In the genomic region with DNA sequence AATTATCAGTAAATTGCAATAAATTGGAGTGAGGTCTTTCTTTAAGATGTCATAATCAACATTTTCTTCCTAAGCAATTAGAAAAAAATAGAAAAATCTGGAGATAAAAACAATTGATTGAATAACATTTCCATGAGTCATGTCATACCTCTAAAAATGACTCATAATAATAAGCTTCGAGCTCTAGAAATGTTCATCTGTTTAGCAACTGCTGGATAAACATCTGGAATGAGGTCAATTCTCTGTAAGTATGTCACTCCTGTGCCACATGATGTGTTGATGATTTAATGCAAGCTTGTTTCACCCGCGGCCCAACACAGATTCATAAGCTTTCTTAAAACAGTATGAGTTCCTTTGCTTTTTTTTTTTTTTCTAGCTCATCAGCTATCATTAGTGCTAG, we compare ENCODE assay signal across 14 cellular contexts. TPM values are rescaled to one million over a fixed set of nuclear protein-coding genes. Genes with fewer than 3 reads are reported as not detected.
DNase-seq lines count a peak whose midpoint lies in the region; ATAC-seq and TF ChIP-seq lines count a peak whose summit lies in the region.
"Had no signal": no experiment of that assay in that cellular context is flagged by ENCODE, and none has a peak within 500 bp of the region (broad histone marks: within the 10 kb centered on the region; RNA-seq: fewer than 3 reads in every experiment).

No MANE protein-coding gene starts in this region.

- intact Hi-C loops in right cardiac atrium (cut with DNase I): no loop called here
- intact Hi-C loops in activated T-helper 2 cell treated with anti-CD3 and anti-CD28 coated beads, Interferon-gamma antibody, Interleukin-2, Interleukin-4, amounts not matched to agents 10 μg/mL and 5 μg/mL and 100 μg/mL, durations not matched to agents 14 hours and 24 hours and 36 hours (cut with micrococcal nuclease): no loop called here

- H3K36me3 Mint-ChIP-seq in activated T-helper 2 cell treated with anti-CD3 and anti-CD28 coated beads, Interferon-gamma antibody, Interleukin-2, Interleukin-4, amounts not matched to agents 10 μg/mL and 5 μg/mL and 100 μg/mL, durations not matched to agents 14 hours and 24 hours and 36 hours (ENCODE audit: low read depth): no peaks in the 10 kb centered on the region
- H3K36me3 Mint-ChIP-seq: activated naive CD8-positive, alpha-beta T cell treated with anti-CD3 and anti-CD28 coated beads, Interleukin-2, amount 10 ng/mL, durations not matched to agents 7 days and 5 days had no signal

- 66% methylated on average over 3 of the region's 3 CpGs for WGBS in right cardiac atrium

- no peaks in the 10 kb centered on the region for H3K36me3 ChIP-seq in MG63
- H3K36me3 ChIP-seq: esophagus muscularis mucosa, thoracic aorta had no signal

- H3K9me3 ChIP-seq in MG63 (no peaks in the 10 kb centered on the region), right cardiac atrium (ENCODE audit: control insufficient read depth, low read length) (no peaks in the 10 kb centered on the region)
- H3K9me3 ChIP-seq: esophagus muscularis mucosa, thoracic aorta had no signal

- DNase-seq in ELR (ENCODE audit: low read depth): peak; percentile 92
- peak; percentile 13 for DNase-seq in MG63
- DNase-seq in cardiac fibroblast (ENCODE audit: low read depth in 2 of 2): peak; percentile 72 to 96
- DNase-seq in lung microvascular endothelial cell (ENCODE audit: low read depth in 2 of 2): peak; percentile 68 to 80
- no peak for DNase-seq in right cardiac atrium
- no peak for DNase-seq in SHP77 treated with DMSO at 0.1 percent for 48 hours (lab: John Stamatoyannopoulos, UW)
- DNase-seq in DMS79 treated with DMSO at 0.1 percent for 48 hours (lab: John Stamatoyannopoulos, UW): no peak
- DNase-seq in activated T-helper 2 cell treated with anti-CD3 and anti-CD28 coated beads, Interferon-gamma antibody, Interleukin-2, Interleukin-4, amounts not matched to agents 10 μg/mL and 5 μg/mL and 100 μg/mL, durations not matched to agents 14 hours and 24 hours and 36 hours (ENCODE audit: low spot score): no peak
- DNase-seq: activated B cell treated with CpG ODN at 0.5 μM for 24 hours; activated naive CD8-positive, alpha-beta T cell treated with anti-CD3 and anti-CD28 coated beads, Interleukin-2, amount 10 ng/mL, durations not matched to agents 7 days and 5 days; RPMI8226; stimulated activated CD4-positive, alpha-beta T cell treated with anti-CD3 and anti-CD28 coated beads, Interleukin-4, amount 100 ng/mL, for 1 hour had no signal

- H3K27ac Mint-ChIP-seq in activated T-helper 2 cell treated with anti-CD3 and anti-CD28 coated beads, Interferon-gamma antibody, Interleukin-2, Interleukin-4, amounts not matched to agents 10 μg/mL and 5 μg/mL and 100 μg/mL, durations not matched to agents 14 hours and 24 hours and 36 hours: no peak overlapping the region
- H3K27ac Mint-ChIP-seq: activated B cell treated with CpG ODN at 0.5 μM for 24 hours; activated naive CD8-positive, alpha-beta T cell treated with anti-CD3 and anti-CD28 coated beads, Interleukin-2, amount 10 ng/mL, durations not matched to agents 7 days and 5 days had no signal

- no peak overlapping the region for H3K27ac ChIP-seq in right cardiac atrium (ENCODE audit: low read length)
- H3K27ac ChIP-seq: esophagus muscularis mucosa, thoracic aorta had no signal

- TF ChIP-seq CTCF in cardiac fibroblast (IDR thresholded peaks at IDR 0.05; ENCODE audit: low read depth, low read length): no peak

- no peaks in the 10 kb centered on the region for H3K27me3 ChIP-seq in MG63
- H3K27me3 ChIP-seq in right cardiac atrium (ENCODE audit: control insufficient read depth, insufficient read depth): no peaks in the 10 kb centered on the region
- H3K27me3 ChIP-seq: esophagus muscularis mucosa had no signal

- H3K4me3 Mint-ChIP-seq in activated T-helper 2 cell treated with anti-CD3 and anti-CD28 coated beads, Interferon-gamma antibody, Interleukin-2, Interleukin-4, amounts not matched to agents 10 μg/mL and 5 μg/mL and 100 μg/mL, durations not matched to agents 14 hours and 24 hours and 36 hours (ENCODE audit: low read depth): no peak overlapping the region
- H3K4me3 Mint-ChIP-seq: activated B cell treated with CpG ODN at 0.5 μM for 24 hours; activated naive CD8-positive, alpha-beta T cell treated with anti-CD3 and anti-CD28 coated beads, Interleukin-2, amount 10 ng/mL, durations not matched to agents 7 days and 5 days had no signal

- H3K27me3 Mint-ChIP-seq in activated T-helper 2 cell treated with anti-CD3 and anti-CD28 coated beads, Interferon-gamma antibody, Interleukin-2, Interleukin-4, amounts not matched to agents 10 μg/mL and 5 μg/mL and 100 μg/mL, durations not matched to agents 14 hours and 24 hours and 36 hours (ENCODE audit: low read depth): peaks cover 16% of the 10 kb centered on the region

- no peak overlapping the region for H3K4me3 ChIP-seq in MG63
- H3K4me3 ChIP-seq in cardiac fibroblast (replicated peaks in 1 of 2; ENCODE audit: low read depth in 2 of 2, low read length in 2 of 2): no peak overlapping the region
- H3K4me3 ChIP-seq in right cardiac atrium (ENCODE audit: low read length): no peak overlapping the region
- H3K4me3 ChIP-seq: esophagus muscularis mucosa, thoracic aorta had no signal

- peaks cover 2% of the 10 kb centered on the region for H3K9me3 Mint-ChIP-seq in activated T-helper 2 cell treated with anti-CD3 and anti-CD28 coated beads, Interferon-gamma antibody, Interleukin-2, Interleukin-4, amounts not matched to agents 10 μg/mL and 5 μg/mL and 100 μg/mL, durations not matched to agents 14 hours and 24 hours and 36 hours
- H3K9me3 Mint-ChIP-seq: activated B cell treated with CpG ODN at 0.5 μM for 24 hours had no signal

- peaks cover 2% of the 10 kb centered on the region for H3K4me1 Mint-ChIP-seq in activated T-helper 2 cell treated with anti-CD3 and anti-CD28 coated beads, Interferon-gamma antibody, Interleukin-2, Interleukin-4, amounts not matched to agents 10 μg/mL and 5 μg/mL and 100 μg/mL, durations not matched to agents 14 hours and 24 hours and 36 hours (ENCODE audit: low read depth)
- H3K4me1 Mint-ChIP-seq: activated B cell treated with CpG ODN at 0.5 μM for 24 hours; activated naive CD8-positive, alpha-beta T cell treated with anti-CD3 and anti-CD28 coated beads, Interleukin-2, amount 10 ng/mL, durations not matched to agents 7 days and 5 days had no signal

- H3K4me1 ChIP-seq in right cardiac atrium (ENCODE audit: control insufficient read depth, insufficient read depth, low read length): no peaks in the 10 kb centered on the region
- H3K4me1 ChIP-seq: esophagus muscularis mucosa had no signal

- no peak for ATAC-seq in right cardiac atrium

RNA-seq across cellular contexts. Expression of a gene that starts 39.7 kb away (rescaled TPM):
- total RNA-seq in MG63 (2014; rRNA removed; shearing (Covaris generic); ENCODE audit: low replicate concordance): 119 and 122 TPM in 2 replicates
- 185 and 247 TPM in 2 replicates for total RNA-seq in lung microvascular endothelial cell
- 1,000 to 10,000 TPM; 3,384 to 4,784 (median 3,891) TPM for total RNA-seq in right cardiac atrium
- 4,213 TPM for polyA plus RNA-seq in right cardiac atrium
- total RNA-seq in activated T-helper 2 cell treated with anti-CD3 and anti-CD28 coated beads, Interferon-gamma antibody, Interleukin-2, Interleukin-4, amounts not matched to agents 10 μg/mL and 5 μg/mL and 100 μg/mL, durations not matched to agents 14 hours and 24 hours and 36 hours: 48.0 and 59.9 TPM in 2 replicates

Comparison
In these comparisons a context has a peak if more than half of its experiments do, and no peak if none do; other contexts are left out.
1. DNase-seq: peak in ELR (single experiment), MG63 (single experiment), cardiac fibroblast (2 of 2) and lung microvascular endothelial cell (2 of 2); none in right cardiac atrium (0 of 3), SHP77 treated with DMSO at 0.1 percent for 48 hours (single experiment), DMS79 treated with DMSO at 0.1 percent for 48 hours (single experiment) and activated T-helper 2 cell treated with anti-CD3 and anti-CD28 coated beads, Interferon-gamma antibody, Interleukin-2, Interleukin-4, amounts not matched to agents 10 μg/mL and 5 μg/mL and 100 μg/mL, durations not matched to agents 14 hours and 24 hours and 36 hours (single experiment).
2. RNA of a gene that starts 39.7 kb away (total RNA-seq): 3,384 to 4,784 TPM in right cardiac atrium; 185 to 247 TPM in lung microvascular endothelial cell, 119 to 122 TPM in MG63 and 48.0 to 59.9 TPM in activated T-helper 2 cell treated with anti-CD3 and anti-CD28 coated beads, Interferon-gamma antibody, Interleukin-2, Interleukin-4, amounts not matched to agents 10 μg/mL and 5 μg/mL and 100 μg/mL, durations not matched to agents 14 hours and 24 hours and 36 hours; every median in the first group is over 10 times any median in the second.